25 cellular contexts compared by ENCODE assay signal in genomic region chr6:48933136-48933535, GRCh38.
"Had no signal": no experiment of that assay in that cellular context is flagged by ENCODE, and none has a peak within 500 bp of the region (broad histone marks: within the 10 kb centered on the region; RNA-seq: fewer than 3 reads in every experiment).

No MANE protein-coding gene starts in this region.

- H3K4me3 ChIP-seq: adrenal gland, body of pancreas, cardiac muscle cell, colonic mucosa, gastroesophageal sphincter had no signal

- FAIRE-seq: endothelial cell of umbilical vein had no signal

- DNase-seq: activated CD4-positive, alpha-beta T cell treated with anti-CD3 and anti-CD28 coated beads for 48 hours; activated CD4-positive, alpha-beta T cell treated with anti-CD3 and anti-CD28 coated beads, Interleukin-2, amount 50 U/mL, for 1 hour; activated CD4-positive, alpha-beta T cell treated with anti-CD3 and anti-CD28 coated beads, Interleukin-2, amount 50 U/mL, for 48 hours; activated CD4-positive, CD25-positive, alpha-beta regulatory T cell; activated CD4-positive, CD25-positive, alpha-beta regulatory T cell treated with anti-CD3 and anti-CD28 coated beads, Interleukin-2, amount 50 U/mL, for 72 hours; activated CD8-positive, alpha-beta memory T cell treated with anti-CD3 and anti-CD28 coated beads for 24 hours; activated CD8-positive, alpha-beta T cell treated with anti-CD3 and anti-CD28 coated beads for 36 hours; activated effector memory CD4-positive, alpha-beta T cell treated with Interleukin-2 at 50 U/mL for 16 hours; activated naive CD4-positive, alpha-beta T cell treated with anti-CD3 and anti-CD28 coated beads for 36 hours; activated naive CD8-positive, alpha-beta T cell treated with anti-CD3 and anti-CD28 coated beads for 36 hours; activated naive CD8-positive, alpha-beta T cell treated with anti-CD3 and anti-CD28 coated beads, Interleukin-2, amount 50 U/mL, for 24 hours; activated T-cell treated with anti-CD3 and anti-CD28 coated beads, Interleukin-2, amount 50 U/mL, for 4 hours; adrenal gland; amygdala; aorta; body of pancreas; central memory CD4-positive, alpha-beta T cell; cerebellar nuclear complex; colonic mucosa; effector CD8-positive, alpha-beta T cell; foreskin keratinocyte; T-helper 2 cell had no signal
